ENCODE assay signal across 17 cellular contexts in the genomic region with DNA sequence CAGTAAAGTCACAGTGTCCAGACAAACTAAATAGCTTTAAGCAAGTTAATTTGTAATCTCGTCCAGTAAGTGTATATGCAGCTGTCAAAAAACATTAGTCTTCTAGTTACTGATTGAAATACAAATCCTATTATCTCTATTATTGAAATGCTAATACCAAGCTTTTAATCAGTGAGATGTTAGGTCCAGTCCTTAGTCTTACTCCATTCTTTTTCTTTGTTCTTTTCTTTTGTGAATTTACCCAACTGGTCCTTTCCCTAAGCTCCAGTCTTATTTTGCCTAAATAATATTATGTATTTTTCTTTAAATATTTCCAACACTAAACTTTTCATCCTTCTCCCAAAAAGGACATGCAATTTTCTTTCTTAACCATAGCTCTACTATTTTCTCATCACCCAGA. TPM values are rescaled to one million over a fixed set of nuclear protein-coding genes. Genes with fewer than 3 reads are reported as not detected.
A peak's percentile ranks its signal among the peaks of the same experiment; 100 is the strongest.
DNase-seq lines count a peak whose midpoint lies in the region; ATAC-seq and TF ChIP-seq lines count a peak whose summit lies in the region.
"Had no signal": no experiment of that assay in that cellular context is flagged by ENCODE, and none has a peak within 500 bp of the region (broad histone marks: within the 10 kb centered on the region; RNA-seq: fewer than 3 reads in every experiment).

No MANE protein-coding gene starts in this region.

- POLR2A ChIA-PET in RWPE1 (lab: Yijun Ruan, JAX; ENCODE audit: low non-redundant PET), result no interaction called here

- H3K36me3 ChIP-seq in WERI-Rb-1 (no peaks in the 10 kb centered on the region), neuron (ENCODE audit: insufficient read depth, low read length) (no peaks in the 10 kb centered on the region)
- H3K36me3 ChIP-seq: HAP-1 had no signal

- DNase-seq in NCI-H82 (lab: John Stamatoyannopoulos, UW) (peak; percentile 92), WERI-Rb-1 (no peak), omental fat pad (ENCODE audit: low spot score) (no peak), RWPE1 (ENCODE audit: low spot score) (no peak)
- DNase-seq: C1 segment of cervical spinal cord; Calu3; CD4-positive, alpha-beta memory T cell; COR-L47; DMS153; DND-41; GDM1; GOT3 had no signal

- H2AFZ ChIP-seq in neuron (ENCODE audit: low read depth, low read length), result peak overlapping the region; percentile 33

- H3K4me3 ChIP-seq in WERI-Rb-1 (ENCODE audit: low read depth, low read length) (no peak overlapping the region), neuron (ENCODE audit: low read length) (no peak overlapping the region)
- H3K4me3 ChIP-seq: HAP-1 had no signal

- H3K27me3 ChIP-seq in WERI-Rb-1 (ENCODE audit: insufficient read depth, low read depth, severe bottlenecking) (no peaks in the 10 kb centered on the region), neuron (ENCODE audit: insufficient read depth, low read length) (no peaks in the 10 kb centered on the region)

- H3K9me3 ChIP-seq in WERI-Rb-1 (ENCODE audit: severe bottlenecking), result peaks cover 7% of the 10 kb centered on the region
- H3K9me3 ChIP-seq in neuron (ENCODE audit: low read length), result no peaks in the 10 kb centered on the region
- H3K9me3 ChIP-seq: HAP-1 had no signal

- no peak for TF ChIP-seq CTCF in WERI-Rb-1 (IDR thresholded peaks at IDR 0.05; ENCODE audit: low read depth, low read length)
- TF ChIP-seq CTCF in omental fat pad (IDR thresholded peaks at IDR 0.05), result no peak
- TF ChIP-seq CTCF in RWPE1 (conservative IDR thresholded peaks at IDR 0.05; ENCODE audit: low read depth), result no peak

- ATAC-seq in omental fat pad (ENCODE audit: low FRiP score) (no peak), GM18909 (IDR thresholded peaks at IDR 0.05; ENCODE audit: poor library complexity, unreplicated experiment) (no peak)

- H3K27ac ChIP-seq in WERI-Rb-1 (peak overlapping the region; percentile 44), RWPE1 (no peak overlapping the region)

- peaks cover 12% of the 10 kb centered on the region for H3K4me1 ChIP-seq in neuron (ENCODE audit: insufficient read depth, low read length)

- CTCF ChIA-PET in RWPE1 (lab: Yijun Ruan, JAX), result no interaction called here

RNA-seq across cellular contexts. Expression of a gene that starts 57.2 kb away (rescaled TPM):
- total RNA-seq in omental fat pad, result 1 to 10 TPM in 1 of 4 donors, not detected in 3; 2.7 TPM
- total RNA-seq: A172; A673; Calu3; CD4-positive, alpha-beta memory T cell had no signal

RNA-seq across cellular contexts. Expression of a gene that starts 57.2 kb away (rescaled TPM):
- total RNA-seq in omental fat pad, result 1 to 10 TPM in 1 of 4 donors, under 1 TPM in 1, not detected in 2; 0.13 to 1.4 TPM
- total RNA-seq: CD4-positive, alpha-beta memory T cell had no signal
